ENCODE assay signal across 1 cellular context in the genomic region with DNA sequence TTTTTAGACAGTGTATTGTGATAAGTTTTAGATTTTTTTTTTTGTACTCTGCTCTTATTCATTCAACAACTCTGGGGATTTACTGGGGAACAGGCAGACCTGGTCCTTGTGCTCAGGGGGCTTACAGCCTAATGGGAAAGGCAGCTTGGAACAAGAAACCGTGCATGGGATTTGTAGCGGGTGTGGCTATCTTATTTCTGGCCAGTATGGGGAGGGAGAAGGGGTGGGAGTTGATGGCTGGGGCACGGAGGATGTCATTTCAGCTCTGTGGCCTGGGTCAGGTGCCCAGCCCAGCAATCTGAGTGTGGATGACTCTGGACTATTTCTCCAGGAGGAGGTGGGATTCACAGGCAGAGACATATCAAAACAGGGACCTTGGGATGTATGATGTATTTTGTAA.
TF ChIP-seq lines count a peak whose summit lies in the region.

No MANE protein-coding gene starts in this region.

TF ChIP-seq in GM23338, 12 proteins besides CTCF, POLR2A, EP300 and RAD21 (continued from another document):
- TF ChIP-seq, protein P1, sequence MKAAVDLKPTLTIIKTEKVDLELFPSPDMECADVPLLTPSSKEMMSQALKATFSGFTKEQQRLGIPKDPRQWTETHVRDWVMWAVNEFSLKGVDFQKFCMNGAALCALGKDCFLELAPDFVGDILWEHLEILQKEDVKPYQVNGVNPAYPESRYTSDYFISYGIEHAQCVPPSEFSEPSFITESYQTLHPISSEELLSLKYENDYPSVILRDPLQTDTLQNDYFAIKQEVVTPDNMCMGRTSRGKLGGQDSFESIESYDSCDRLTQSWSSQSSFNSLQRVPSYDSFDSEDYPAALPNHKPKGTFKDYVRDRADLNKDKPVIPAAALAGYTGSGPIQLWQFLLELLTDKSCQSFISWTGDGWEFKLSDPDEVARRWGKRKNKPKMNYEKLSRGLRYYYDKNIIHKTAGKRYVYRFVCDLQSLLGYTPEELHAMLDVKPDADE (IDR thresholded peaks at IDR 0.05) = no peak
- TF ChIP-seq NANOG (IDR thresholded peaks at IDR 0.05; ENCODE audit: borderline replicate concordance) (no peak), ZNF114 (CRISPR knock-in tag; IDR thresholded peaks at IDR 0.05) (no peak), CREB1 (CRISPR knock-in tag; IDR thresholded peaks at IDR 0.05; ENCODE audit: low read depth) (no peak), JUNB (IDR thresholded peaks at IDR 0.05; ENCODE audit: unreplicated experiment) (no peak), EZH2phosphoT487 (IDR thresholded peaks at IDR 0.05; ENCODE audit: unreplicated experiment) (no peak), POLR2AphosphoS5 (IDR thresholded peaks at IDR 0.05; ENCODE audit: low read depth) (no peak), STAT1 (IDR thresholded peaks at IDR 0.05; ENCODE audit: unreplicated experiment) (no peak)
- TF ChIP-seq, protein P2, sequence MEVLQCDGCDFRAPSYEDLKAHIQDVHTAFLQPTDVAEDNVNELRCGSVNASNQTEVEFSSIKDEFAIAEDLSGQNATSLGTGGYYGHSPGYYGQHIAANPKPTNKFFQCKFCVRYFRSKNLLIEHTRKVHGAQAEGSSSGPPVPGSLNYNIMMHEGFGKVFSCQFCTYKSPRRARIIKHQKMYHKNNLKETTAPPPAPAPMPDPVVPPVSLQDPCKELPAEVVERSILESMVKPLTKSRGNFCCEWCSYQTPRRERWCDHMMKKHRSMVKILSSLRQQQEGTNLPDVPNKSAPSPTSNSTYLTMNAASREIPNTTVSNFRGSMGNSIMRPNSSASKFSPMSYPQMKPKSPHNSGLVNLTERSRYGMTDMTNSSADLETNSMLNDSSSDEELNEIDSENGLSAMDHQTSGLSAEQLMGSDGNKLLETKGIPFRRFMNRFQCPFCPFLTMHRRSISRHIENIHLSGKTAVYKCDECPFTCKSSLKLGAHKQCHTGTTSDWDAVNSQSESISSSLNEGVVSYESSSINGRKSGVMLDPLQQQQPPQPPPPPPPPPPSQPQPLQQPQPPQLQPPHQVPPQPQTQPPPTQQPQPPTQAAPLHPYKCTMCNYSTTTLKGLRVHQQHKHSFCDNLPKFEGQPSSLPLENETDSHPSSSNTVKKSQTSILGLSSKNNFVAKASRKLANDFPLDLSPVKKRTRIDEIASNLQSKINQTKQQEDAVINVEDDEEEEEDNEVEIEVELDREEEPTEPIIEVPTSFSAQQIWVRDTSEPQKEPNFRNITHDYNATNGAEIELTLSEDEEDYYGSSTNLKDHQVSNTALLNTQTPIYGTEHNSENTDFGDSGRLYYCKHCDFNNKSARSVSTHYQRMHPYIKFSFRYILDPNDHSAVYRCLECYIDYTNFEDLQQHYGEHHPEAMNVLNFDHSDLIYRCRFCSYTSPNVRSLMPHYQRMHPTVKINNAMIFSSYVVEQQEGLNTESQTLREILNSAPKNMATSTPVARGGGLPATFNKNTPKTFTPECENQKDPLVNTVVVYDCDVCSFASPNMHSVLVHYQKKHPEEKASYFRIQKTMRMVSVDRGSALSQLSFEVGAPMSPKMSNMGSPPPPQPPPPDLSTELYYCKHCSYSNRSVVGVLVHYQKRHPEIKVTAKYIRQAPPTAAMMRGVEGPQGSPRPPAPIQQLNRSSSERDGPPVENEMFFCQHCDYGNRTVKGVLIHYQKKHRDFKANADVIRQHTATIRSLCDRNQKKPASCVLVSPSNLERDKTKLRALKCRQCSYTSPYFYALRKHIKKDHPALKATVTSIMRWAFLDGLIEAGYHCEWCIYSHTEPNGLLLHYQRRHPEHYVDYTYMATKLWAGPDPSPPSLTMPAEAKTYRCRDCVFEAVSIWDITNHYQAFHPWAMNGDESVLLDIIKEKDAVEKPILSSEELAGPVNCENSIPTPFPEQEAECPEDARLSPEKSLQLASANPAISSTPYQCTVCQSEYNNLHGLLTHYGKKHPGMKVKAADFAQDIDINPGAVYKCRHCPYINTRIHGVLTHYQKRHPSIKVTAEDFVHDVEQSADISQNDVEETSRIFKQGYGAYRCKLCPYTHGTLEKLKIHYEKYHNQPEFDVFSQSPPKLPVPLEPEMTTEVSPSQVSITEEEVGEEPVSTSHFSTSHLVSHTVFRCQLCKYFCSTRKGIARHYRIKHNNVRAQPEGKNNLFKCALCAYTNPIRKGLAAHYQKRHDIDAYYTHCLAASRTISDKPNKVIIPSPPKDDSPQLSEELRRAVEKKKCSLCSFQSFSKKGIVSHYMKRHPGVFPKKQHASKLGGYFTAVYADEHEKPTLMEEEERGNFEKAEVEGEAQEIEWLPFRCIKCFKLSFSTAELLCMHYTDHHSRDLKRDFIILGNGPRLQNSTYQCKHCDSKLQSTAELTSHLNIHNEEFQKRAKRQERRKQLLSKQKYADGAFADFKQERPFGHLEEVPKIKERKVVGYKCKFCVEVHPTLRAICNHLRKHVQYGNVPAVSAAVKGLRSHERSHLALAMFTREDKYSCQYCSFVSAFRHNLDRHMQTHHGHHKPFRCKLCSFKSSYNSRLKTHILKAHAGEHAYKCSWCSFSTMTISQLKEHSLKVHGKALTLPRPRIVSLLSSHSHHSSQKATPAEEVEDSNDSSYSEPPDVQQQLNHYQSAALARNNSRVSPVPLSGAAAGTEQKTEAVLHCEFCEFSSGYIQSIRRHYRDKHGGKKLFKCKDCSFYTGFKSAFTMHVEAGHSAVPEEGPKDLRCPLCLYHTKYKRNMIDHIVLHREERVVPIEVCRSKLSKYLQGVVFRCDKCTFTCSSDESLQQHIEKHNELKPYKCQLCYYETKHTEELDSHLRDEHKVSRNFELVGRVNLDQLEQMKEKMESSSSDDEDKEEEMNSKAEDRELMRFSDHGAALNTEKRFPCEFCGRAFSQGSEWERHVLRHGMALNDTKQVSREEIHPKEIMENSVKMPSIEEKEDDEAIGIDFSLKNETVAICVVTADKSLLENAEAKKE (CRISPR knock-in tag; IDR thresholded peaks at IDR 0.05) = no peak
